8 cellular contexts compared by ENCODE assay signal in the genomic region with DNA sequence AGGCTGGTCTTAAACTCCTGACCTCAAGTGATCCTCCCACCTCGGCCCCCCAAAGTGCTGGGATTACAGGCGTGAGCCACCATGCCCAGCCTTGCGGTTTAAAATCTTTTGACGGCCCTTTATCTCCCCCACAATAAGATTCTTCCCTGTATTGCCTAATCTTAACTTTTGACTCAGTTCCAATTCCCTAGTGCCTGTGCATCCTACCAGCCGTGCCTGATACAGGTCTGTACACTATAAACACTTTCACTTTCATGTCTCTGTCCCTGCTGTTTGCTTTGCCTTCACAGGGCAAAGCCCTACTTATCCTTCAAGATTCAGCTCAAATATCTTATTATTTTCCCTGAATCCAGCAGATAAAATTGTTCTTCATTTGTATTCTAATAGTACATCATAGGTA.
DNase-seq lines count a peak whose midpoint lies in the region; ATAC-seq and TF ChIP-seq lines count a peak whose summit lies in the region.

No MANE protein-coding gene starts in this region.

- peaks cover 0 to 10% (median 0%) of the 10 kb centered on the region in 12 donors for H3K4me1 ChIP-seq in heart left ventricle
- peaks cover 0 to 6% (median 0%) of the 10 kb centered on the region in 3 donors for H3K4me1 ChIP-seq in esophagus squamous epithelium
- H3K4me1 ChIP-seq in aorta (ENCODE audit: control insufficient read depth in 1 of 2, insufficient read depth in 2 of 2, low read length in 2 of 2), result no peaks in the 10 kb centered on the region

- H3K27me3 ChIP-seq in heart left ventricle, result no peaks in the 10 kb centered on the region
- no peaks in the 10 kb centered on the region for H3K27me3 ChIP-seq in esophagus squamous epithelium
- no peaks in the 10 kb centered on the region for H3K27me3 ChIP-seq in aorta (ENCODE audit: control insufficient read depth in 1 of 2, insufficient read depth in 2 of 2, low read length in 1 of 2)

- peak overlapping the region in 3 of 12 donors; percentile 14 to 62 (median 46) for H3K27ac ChIP-seq in heart left ventricle
- H3K27ac ChIP-seq in esophagus squamous epithelium, result peak overlapping the region in 2 of 4 donors; percentile 36 to 38
- no peak overlapping the region for H3K27ac ChIP-seq in aorta (ENCODE audit: low read depth in 1 of 2, low read length in 2 of 2)

- ATAC-seq in heart left ventricle (peak; percentile 49 to 64 (median 56)), aorta (ENCODE audit: low FRiP score) (no peak), GM19455 (IDR thresholded peaks at IDR 0.05; ENCODE audit: unreplicated experiment) (no peak)

- no peak for TF ChIP-seq CTCF in GM20000 (IDR thresholded peaks at IDR 0.05; ENCODE audit: extremely low read depth, missing control alignments)
- TF ChIP-seq CTCF in heart left ventricle (IDR thresholded peaks at IDR 0.05), result no peak
- no peak for TF ChIP-seq CTCF in esophagus squamous epithelium (IDR thresholded peaks at IDR 0.05)

- H3K36me3 ChIP-seq in heart left ventricle, result peaks cover 0 to 16% (median 0%) of the 10 kb centered on the region in 9 donors
- peaks cover 0 to 17% (median 0%) of the 10 kb centered on the region in 3 donors for H3K36me3 ChIP-seq in esophagus squamous epithelium
- H3K36me3 ChIP-seq in aorta (ENCODE audit: control insufficient read depth in 1 of 2, insufficient read depth in 2 of 2, low read length in 1 of 2), result no peaks in the 10 kb centered on the region

- no peaks in the 10 kb centered on the region for H3K9me3 ChIP-seq in heart left ventricle
- H3K9me3 ChIP-seq in esophagus squamous epithelium, result no peaks in the 10 kb centered on the region
- no peaks in the 10 kb centered on the region for H3K9me3 ChIP-seq in aorta (ENCODE audit: control insufficient read depth, low read length)

- DNase-seq in AG20443 (ENCODE audit: low spot score) (peak; percentile 12), GM20000 (ENCODE audit: low spot score) (peak; percentile 10), NCI-H1694 treated with DMSO at 0.1 percent for 48 hours (lab: John Stamatoyannopoulos, UW) (peak; percentile 45), heart left ventricle (no peak), esophagus squamous epithelium (lab: John Stamatoyannopoulos, UW) (no peak), aorta (no peak), NCI-H748 (lab: John Stamatoyannopoulos, UW; ENCODE audit: unreplicated experiment) (no peak)

- WGBS in heart left ventricle, 4 donors, result 28 to 48% (median 37%) methylated on average over 5 of the region's 5 CpGs
- 6 to 36% methylated on average over 4 to 5 of the region's 5 CpGs for WGBS in esophagus squamous epithelium, 2 donors
- 64 to 73% methylated on average over 5 of the region's 5 CpGs for WGBS in aorta, 2 donors

- intact Hi-C loops in heart left ventricle (cut with DNase I) (no loop called here), esophagus squamous epithelium (cut with DNase I) (no loop called here), aorta (cut with DNase I) (no loop called here)

- TF ChIP-seq POLR2A in heart left ventricle (IDR thresholded peaks at IDR 0.05) (no peak), esophagus squamous epithelium (IDR thresholded peaks at IDR 0.05) (no peak)

- H3K4me3 ChIP-seq in heart left ventricle, result no peak overlapping the region
- no peak overlapping the region for H3K4me3 ChIP-seq in esophagus squamous epithelium
- no peak overlapping the region for H3K4me3 ChIP-seq in aorta (ENCODE audit: low read length in 2 of 2)

Comparison
In these comparisons a context has a peak if more than half of its experiments do, and no peak if none do; other contexts are left out.
1. DNase-seq: peak in AG20443 (single experiment), GM20000 (single experiment) and NCI-H1694 treated with DMSO at 0.1 percent for 48 hours (single experiment); none in heart left ventricle (0 of 5), esophagus squamous epithelium (single experiment), aorta (0 of 2) and NCI-H748 (single experiment).
2. ATAC-seq: peak in heart left ventricle (4 of 4); none in aorta (single experiment) and GM19455 (single experiment).